Comparison of ENCODE assay signal across 1 cellular context in genomic region chr19:48660854-48661731, GRCh38.
A peak's percentile ranks its signal among the peaks of the same experiment; 100 is the strongest.
TF ChIP-seq lines count a peak whose summit lies in the region.

No MANE protein-coding gene starts in this region.

TF ChIP-seq in K562, 482 proteins besides CTCF, POLR2A, EP300 and RAD21 (continued from another document):
- TF ChIP-seq ETV5 (CRISPR knock-in tag; IDR thresholded peaks at IDR 0.05; ENCODE audit: low read depth) (no peak), NR2C2 (CRISPR knock-in tag; IDR thresholded peaks at IDR 0.05) (no peak), NR2C2 (tag; IDR thresholded peaks at IDR 0.05) (peak; percentile 52; the same call in 1 of the 2 replicates), KHSRP (IDR thresholded peaks at IDR 0.05) (peak; percentile 82), JUNB (CRISPR knock-in tag; conservative IDR thresholded peaks at IDR 0.05) (peak; percentile 94), NRF1 (conservative IDR thresholded peaks at IDR 0.05 in 1 of 2, IDR thresholded peaks at IDR 0.05 in 1 of 2) (peak; percentile 38 to 41; a peak in 2 of 4 replicates), ZNF134 (CRISPR knock-in tag; conservative IDR thresholded peaks at IDR 0.05) (no peak), TFAM (CRISPR knock-in tag; conservative IDR thresholded peaks at IDR 0.05) (no peak), BHLHE40 (IDR thresholded peaks at IDR 0.05; ENCODE audit: low read length) (peak; percentile 67), CREM (IDR thresholded peaks at IDR 0.05; ENCODE audit: low read depth) (peak; percentile 96), USF2 (CRISPR knock-in tag; IDR thresholded peaks at IDR 0.05) (no peak), NFYB (IDR thresholded peaks at IDR 0.05; ENCODE audit: extremely low read depth, insufficient read length) (peak; percentile 71), E2F5 (CRISPR knock-in tag; IDR thresholded peaks at IDR 0.05) (0 out of 2 replicates have a peak, but pooled peaks have one; percentile 38)
TF ChIP-seq in K562: peak in this region for 63.
